In genomic region chr10:79392020-79392398, GRCh38 we compare ENCODE assay signal across 14 cellular contexts. TPM values are rescaled to one million over a fixed set of nuclear protein-coding genes. Genes with fewer than 3 reads are reported as not detected.
DNase-seq lines count a peak whose midpoint lies in the region; ATAC-seq and TF ChIP-seq lines count a peak whose summit lies in the region.
"Had no signal": no experiment of that assay in that cellular context is flagged by ENCODE, and none has a peak within 500 bp of the region (broad histone marks: within the 10 kb centered on the region; RNA-seq: fewer than 3 reads in every experiment).

No MANE protein-coding gene starts in this region.

- WGBS in IMR-90 (ENCODE audit: extremely low coverage in 2 of 2, insufficient read length in 1 of 2), 2 experiments = 96% methylated on average over 9 of the region's 14 CpGs; no CpG with 5 or more reads in 1 of the 2 experiments
- WGBS in body of pancreas, 2 donors = 92 to 97% methylated on average over 14 of the region's 14 CpGs

- no peak overlapping the region for H2BK120ac ChIP-seq in IMR-90 (ENCODE audit: low read depth, low read length)

- H3K27me3 ChIP-seq in IMR-90 (ENCODE audit: control insufficient read depth, insufficient read depth, low read length) = no peaks in the 10 kb centered on the region
- H3K27me3 ChIP-seq in body of pancreas = no peaks in the 10 kb centered on the region
- H3K27me3 ChIP-seq in muscle layer of colon (ENCODE audit: control insufficient read depth in 1 of 2, insufficient read depth in 2 of 2, low read length in 2 of 2) = no peaks in the 10 kb centered on the region
- no peaks in the 10 kb centered on the region for H3K27me3 ChIP-seq in stomach smooth muscle (ENCODE audit: control insufficient read depth in 1 of 2, insufficient read depth in 2 of 2, low read length in 2 of 2)

- no peak overlapping the region for H3K14ac ChIP-seq in IMR-90 (replicated peaks; ENCODE audit: low read depth, low read length)

- no peak overlapping the region for H3K18ac ChIP-seq in IMR-90 (ENCODE audit: low read depth, low read length)

- BruUV-seq in IMR-90 (replicated peaks; lab: Mats Ljungman, UMichigan) = no TSS peak

- CTCF ChIA-PET in IMR-90 (lab: Yijun Ruan, JAX) = no interaction called here

- no peak overlapping the region for H2AFZ ChIP-seq in IMR-90 (replicated peaks; ENCODE audit: low read length, poor library complexity)

- 0 out of 2 replicates have a peak overlapping the region, but pooled peaks have one; percentile 9 for H3K4ac ChIP-seq in IMR-90 (ENCODE audit: low read depth, low read length)

- H2BK5ac ChIP-seq in IMR-90 (ENCODE audit: low read depth, low read length, poor library complexity, severe bottlenecking) = no peak overlapping the region

- 0 out of 2 replicates have a peak, but pooled peaks cover 3% of the 10 kb centered on the region for H4K20me1 ChIP-seq in IMR-90 (ENCODE audit: insufficient read depth, low read length)

- H2BK15ac ChIP-seq in IMR-90 (ENCODE audit: low read depth, low read length) = no peak overlapping the region

- TF ChIP-seq CTCF in IMR-90 (conservative IDR thresholded peaks at IDR 0.05; ENCODE audit: low read depth, low read length) (no peak), body of pancreas (IDR thresholded peaks at IDR 0.05) (no peak), omental fat pad (IDR thresholded peaks at IDR 0.05) (no peak)

- peaks cover 8% of the 10 kb centered on the region; the same call in 1 of the 2 replicates for H3K9me1 ChIP-seq in IMR-90 (ENCODE audit: insufficient read depth, low read length)

- no peak overlapping the region for H4K8ac ChIP-seq in IMR-90 (ENCODE audit: low read depth in 2 of 2, low read length in 2 of 2)

- dilution Hi-C loops in IMR-90 (cut with HindIII; ENCODE audit: low sequenced_read_pairs, unreplicated experiment) = no loop called here

- no peak overlapping the region for H2BK20ac ChIP-seq in IMR-90 (ENCODE audit: low read depth, low read length)

- no peak overlapping the region for H4K91ac ChIP-seq in IMR-90 (ENCODE audit: insufficient read depth, low read depth, low read length)

- H3K56ac ChIP-seq in IMR-90 (ENCODE audit: extremely low read depth, insufficient read depth, low read length) = no peak overlapping the region

- no peak for TF ChIP-seq RAD21 in IMR-90 (IDR thresholded peaks at IDR 0.05; ENCODE audit: low read length)

- POLR2A ChIA-PET in IMR-90 (lab: Charles Lee; ENCODE audit: unreplicated experiment) = no interaction called here

- H3K4me2 ChIP-seq in IMR-90 (ENCODE audit: low read depth, low read length) = no peak overlapping the region

- H3K4me3 ChIP-seq in IMR-90 (ENCODE audit: insufficient read depth, low read depth, low read length) (no peak overlapping the region), body of pancreas (no peak overlapping the region), muscle layer of colon (ENCODE audit: low read depth in 1 of 2, low read length in 2 of 2) (no peak overlapping the region), stomach smooth muscle (ENCODE audit: low read length in 2 of 2) (no peak overlapping the region)

- H3K36me3 ChIP-seq in IMR-90 (ENCODE audit: control insufficient read depth, insufficient read depth, low read length) (peaks cover 64% of the 10 kb centered on the region), body of pancreas (replicated peaks in 1 of 2; ENCODE audit: insufficient read depth in 1 of 2, low read depth in 2 of 2) (no peaks in the 10 kb centered on the region), muscle layer of colon (ENCODE audit: insufficient read depth, low read length) (peaks cover 37% of the 10 kb centered on the region), stomach smooth muscle (ENCODE audit: control insufficient read depth in 2 of 2, insufficient read depth in 2 of 2, low read length in 2 of 2) (peaks cover 21 to 23% of the 10 kb centered on the region in 2 donors)

- H3K9ac ChIP-seq in IMR-90 (ENCODE audit: low read depth, low read length) = no peak overlapping the region
- no peak overlapping the region for H3K9ac ChIP-seq in muscle layer of colon (ENCODE audit: low read length)
- no peak overlapping the region for H3K9ac ChIP-seq in stomach smooth muscle (ENCODE audit: low read length in 2 of 2)

- intact Hi-C loops in IMR-90 (cut with micrococcal nuclease) (no loop called here), body of pancreas (cut with DNase I) (no loop called here)

- no peak overlapping the region for H2AK5ac ChIP-seq in IMR-90 (ENCODE audit: low read depth, low read length)

- ATAC-seq in IMR-90 (ENCODE audit: low read depth) = no peak
- no peak for ATAC-seq in body of pancreas
- no peak for ATAC-seq in omental fat pad (ENCODE audit: low FRiP score)
- no peak for ATAC-seq in HG03159 (IDR thresholded peaks at IDR 0.05; ENCODE audit: unreplicated experiment)
- ATAC-seq: left colon, T-cell had no signal

- H3K4me1 ChIP-seq in IMR-90 (ENCODE audit: control insufficient read depth, insufficient read depth, low read length) (no peaks in the 10 kb centered on the region; the same call in 1 of the 2 replicates), body of pancreas (no peaks in the 10 kb centered on the region), muscle layer of colon (ENCODE audit: insufficient read depth, low read length) (peaks cover 56% of the 10 kb centered on the region), stomach smooth muscle (ENCODE audit: control insufficient read depth, insufficient read depth, low read length) (peaks cover 54% of the 10 kb centered on the region)

- TF ChIP-seq POLR2A in IMR-90 (IDR thresholded peaks at IDR 0.05; ENCODE audit: low read depth, low read length) (no peak), body of pancreas (IDR thresholded peaks at IDR 0.05) (no peak)

- peaks cover 36 to 52% of the 10 kb centered on the region in 2 experiments for H3K79me1 ChIP-seq in IMR-90 (ENCODE audit: low read depth in 1 of 2, low read length in 2 of 2)

- no peak overlapping the region for H2AK9ac ChIP-seq in IMR-90 (replicated peaks; ENCODE audit: low read depth, low read length, poor library complexity)

- no peak overlapping the region for H3K23ac ChIP-seq in IMR-90 (ENCODE audit: low read depth, low read length)

- H3K9me3 ChIP-seq in IMR-90 (ENCODE audit: control insufficient read depth, insufficient read depth, low read length) (no peaks in the 10 kb centered on the region), body of pancreas (no peaks in the 10 kb centered on the region), muscle layer of colon (ENCODE audit: low read length) (no peaks in the 10 kb centered on the region), stomach smooth muscle (ENCODE audit: control insufficient read depth in 2 of 2, low read length in 2 of 2) (no peaks in the 10 kb centered on the region)

- DNase-seq in IMR-90 (no peak), body of pancreas (peak in 3 of 4 donors; percentile 2 to 6 (median 6)), NCI-H2227 (lab: John Stamatoyannopoulos, UW; ENCODE audit: unreplicated experiment) (no peak), omental fat pad (ENCODE audit: low spot score) (no peak)
- DNase-seq: activated CD4-positive, alpha-beta memory T cell treated with anti-CD3 and anti-CD28 coated beads, Interleukin-2, amount 10 ng/mL, durations not matched to agents 7 days and 5 days; amniotic stem cell; cerebellar nuclear complex; NCI-H187 treated with DMSO at 0.1 percent for 48 hours; T-cell had no signal

- H3K27ac ChIP-seq in IMR-90 (ENCODE audit: insufficient read depth, low read length) (no peak overlapping the region), body of pancreas (no peak overlapping the region), muscle layer of colon (ENCODE audit: low read depth, low read length) (peak overlapping the region; percentile 83), stomach smooth muscle (ENCODE audit: low read length) (peak overlapping the region; percentile 81)
- H3K27ac ChIP-seq: RWPE1 had no signal

- no peak overlapping the region for H4K5ac ChIP-seq in IMR-90 (ENCODE audit: low read depth, low read length)

- in situ Hi-C loops in IMR-90 (cut with MboI; ENCODE audit: low sequenced_read_pairs) = loop anchor here (25.0 kb wide), 1 partner anchor 95 kb away; no protein-coding TSS in a partner anchor

TF ChIP-seq in IMR-90, 13 proteins besides CTCF, POLR2A, EP300 and RAD21 (continues in another document):
- TF ChIP-seq CHD1 (IDR thresholded peaks at IDR 0.05; ENCODE audit: low read depth, low read length) (no peak), RFX5 (IDR thresholded peaks at IDR 0.05; ENCODE audit: low read depth, low read length) (no peak), ELK1 (IDR thresholded peaks at IDR 0.05; ENCODE audit: borderline replicate concordance, low read depth, low read length) (no peak), SMC3 (IDR thresholded peaks at IDR 0.05; ENCODE audit: low read depth, low read length) (no peak), CEBPB (IDR thresholded peaks at IDR 0.05; ENCODE audit: low read depth, low read length) (no peak), BHLHE40 (IDR thresholded peaks at IDR 0.05; ENCODE audit: low read depth, low read length) (no peak), USF2 (IDR thresholded peaks at IDR 0.05; ENCODE audit: low read depth, low read length) (no peak)

RNA-seq across cellular contexts. Expression of gene PPIF, which starts 44.7 kb away (rescaled TPM):
- 29.2 and 29.7 TPM in 2 replicates for total RNA-seq in IMR-90 (2012; rRNA removed)
- 127 and 130 TPM in 2 replicates for polyA plus RNA-seq in IMR-90 (2012; rRNA removed)
- 113 and 150 TPM in 2 replicates for polyA plus RNA-seq in IMR-90 (2012; cell fraction: cytosol; rRNA removed)
- polyA plus RNA-seq in IMR-90 (2012; cell fraction: nucleus; rRNA removed; ENCODE audit: low replicate concordance) = 205 and 248 TPM in 2 replicates
- total RNA-seq in body of pancreas = 10 to 100 TPM; 19.2 to 67.9 TPM
- total RNA-seq in omental fat pad = 100 to 1,000 TPM in 2 of 4 donors, 10 to 100 TPM in 2; 34.2 to 141 (median 94.5) TPM

RNA-seq across cellular contexts. Expression of gene ZCCHC24, which starts 53.4 kb away (rescaled TPM):
- total RNA-seq in IMR-90 (2012; rRNA removed) (12.2 and 15.1 TPM in 2 replicates), body of pancreas (10 to 100 TPM; 14.0 to 19.8 TPM), omental fat pad (10 to 100 TPM; 47.1 to 73.6 (median 55.5) TPM)
- 25.9 and 29.9 TPM in 2 replicates for polyA plus RNA-seq in IMR-90 (2012; rRNA removed)
- 19.8 and 29.3 TPM in 2 replicates for polyA plus RNA-seq in IMR-90 (2012; cell fraction: cytosol; rRNA removed)
- polyA plus RNA-seq in IMR-90 (2012; cell fraction: nucleus; rRNA removed; ENCODE audit: low replicate concordance) = 22.4 and 28.3 TPM in 2 replicates

Comparison
In these comparisons a context has a peak if more than half of its experiments do, and no peak if none do; other contexts are left out.
1. DNase-seq: peak in body of pancreas (3 of 4); none in IMR-90 (single experiment), NCI-H2227 (single experiment) and omental fat pad (single experiment).
2. H3K27ac ChIP-seq: peak in muscle layer of colon (single experiment) and stomach smooth muscle (single experiment); none in IMR-90 (single experiment) and body of pancreas (0 of 4).